Comparison of ENCODE assay signal across 35 cellular contexts in genomic region chr7:81031996-81032395, GRCh38.
"Had no signal": no experiment of that assay in that cellular context is flagged by ENCODE, and none has a peak within 500 bp of the region (broad histone marks: within the 10 kb centered on the region; RNA-seq: fewer than 3 reads in every experiment).

No MANE protein-coding gene starts in this region.

- H3K27ac Mint-ChIP-seq: activated B cell treated with CpG ODN at 0.5 μM for 24 hours; activated CD4-positive, alpha-beta memory T cell treated with anti-CD3 and anti-CD28 coated beads for 36 hours; activated CD4-positive, alpha-beta T cell treated with anti-CD3 and anti-CD28 coated beads for 36 hours; activated CD4-positive, alpha-beta T cell treated with anti-CD3 and anti-CD28 coated beads, Interleukin-2, amount 10 ng/mL, durations not matched to agents 24 days and 14 days; activated CD8-positive, alpha-beta memory T cell treated with anti-CD3 and anti-CD28 coated beads, Interleukin-2, amount 10 ng/mL, durations not matched to agents 7 days and 5 days; activated CD8-positive, alpha-beta T cell treated with anti-CD3 and anti-CD28 coated beads, Interleukin-2, amount 10 ng/mL, durations not matched to agents 7 days and 5 days; activated naive CD4-positive, alpha-beta T cell treated with anti-CD3 and anti-CD28 coated beads, Interleukin-2, amount 10 ng/mL, durations not matched to agents 7 days and 5 days; activated naive CD4-positive, alpha-beta T cell treated with anti-CD3 and anti-CD28 coated beads, Interleukin-2, amount 50 U/mL, for 72 hours; activated naive CD8-positive, alpha-beta T cell treated with anti-CD3 and anti-CD28 coated beads, Interleukin-2, amount 10 ng/mL, durations not matched to agents 7 days and 5 days; activated T-helper 1 cell treated with anti-CD3 and anti-CD28 coated beads, Interleukin-12 subunit alpha, Interleukin-12 subunit beta, Interleukin-2, Interleukin-4 antibody, amounts not matched to agents 30 ng/mL and 10 ng/mL and 1 ng/mL, durations not matched to agents 14 hours and 24 hours and 36 hours; activated T-helper 2 cell treated with anti-CD3 and anti-CD28 coated beads, Interferon-gamma antibody, Interleukin-2, Interleukin-4, amounts not matched to agents 10 μg/mL and 5 μg/mL and 100 μg/mL, durations not matched to agents 14 hours and 24 hours and 36 hours; brain; effector memory CD8-positive, alpha-beta T cell; T-helper 17 cell; T-helper 2 cell treated with Interferon-gamma antibody and Interleukin-4, amounts not matched to agents 5 μg/mL and 100 μg/mL, for 36 hours had no signal

- H3K27me3 Mint-ChIP-seq: activated B cell treated with CpG ODN at 0.5 μM for 24 hours; activated CD4-positive, alpha-beta memory T cell treated with anti-CD3 and anti-CD28 coated beads for 36 hours; activated CD4-positive, alpha-beta T cell treated with anti-CD3 and anti-CD28 coated beads for 36 hours; activated CD4-positive, alpha-beta T cell treated with anti-CD3 and anti-CD28 coated beads, Interleukin-2, amount 10 ng/mL, durations not matched to agents 24 days and 14 days; activated CD8-positive, alpha-beta memory T cell treated with anti-CD3 and anti-CD28 coated beads, Interleukin-2, amount 10 ng/mL, durations not matched to agents 7 days and 5 days; activated naive CD4-positive, alpha-beta T cell treated with anti-CD3 and anti-CD28 coated beads, Interleukin-2, amount 10 ng/mL, durations not matched to agents 7 days and 5 days; activated naive CD8-positive, alpha-beta T cell treated with anti-CD3 and anti-CD28 coated beads, Interleukin-2, amount 10 ng/mL, durations not matched to agents 7 days and 5 days; brain; effector memory CD8-positive, alpha-beta T cell; T-helper 17 cell had no signal

- DNase-seq: activated B cell treated with CpG ODN at 0.5 μM for 24 hours; activated CD4-positive, alpha-beta memory T cell treated with anti-CD3 and anti-CD28 coated beads for 36 hours; activated CD4-positive, alpha-beta T cell treated with anti-CD3 and anti-CD28 coated beads for 36 hours; activated CD4-positive, alpha-beta T cell treated with anti-CD3 and anti-CD28 coated beads, Interleukin-2, amount 10 ng/mL, durations not matched to agents 24 days and 14 days; activated CD8-positive, alpha-beta memory T cell treated with anti-CD3 and anti-CD28 coated beads, Interleukin-2, amount 10 ng/mL, durations not matched to agents 7 days and 5 days; activated CD8-positive, alpha-beta memory T cell treated with anti-CD3 and anti-CD28 coated beads, Interleukin-2, amount 50 U/mL, for 4 hours; activated CD8-positive, alpha-beta T cell treated with anti-CD3 and anti-CD28 coated beads, Interleukin-2, amount 10 ng/mL, durations not matched to agents 7 days and 5 days; activated effector memory CD4-positive, alpha-beta T cell treated with anti-CD3 and anti-CD28 coated beads, Interleukin-2, amount 50 U/mL, for 16 hours; activated naive CD4-positive, alpha-beta T cell treated with anti-CD3 and anti-CD28 coated beads, Interleukin-2, amount 10 ng/mL, durations not matched to agents 7 days and 5 days; activated naive CD8-positive, alpha-beta T cell treated with anti-CD3 and anti-CD28 coated beads, Interleukin-2, amount 10 ng/mL, durations not matched to agents 7 days and 5 days; activated T-cell treated with anti-CD3 and anti-CD28 coated beads, Interleukin-2, amount 50 U/mL, for 1 hour; activated T-cell treated with anti-CD3 and anti-CD28 coated beads, Interleukin-2, amount 50 U/mL, for 48 hours; central memory CD4-positive, alpha-beta T cell; cerebellar nuclear complex; cortex of kidney; dermis blood vessel endothelial cell; effector CD4-positive, alpha-beta T cell; effector memory CD8-positive, alpha-beta T cell; erythroblast; foreskin keratinocyte; gastrocnemius medialis; glutamatergic neuron; T-helper 1 cell; T-helper 17 cell; T1000; WERI-Rb-1 had no signal

- H3K9me3 Mint-ChIP-seq: activated CD4-positive, alpha-beta T cell treated with anti-CD3 and anti-CD28 coated beads, Interleukin-2, amount 10 ng/mL, durations not matched to agents 24 days and 14 days; activated naive CD8-positive, alpha-beta T cell treated with anti-CD3 and anti-CD28 coated beads, Interleukin-2, amount 10 ng/mL, durations not matched to agents 7 days and 5 days had no signal

- H3K36me3 Mint-ChIP-seq: activated CD4-positive, alpha-beta memory T cell treated with anti-CD3 and anti-CD28 coated beads for 36 hours; activated CD8-positive, alpha-beta memory T cell treated with anti-CD3 and anti-CD28 coated beads, Interleukin-2, amount 10 ng/mL, durations not matched to agents 7 days and 5 days; activated naive CD4-positive, alpha-beta T cell treated with anti-CD3 and anti-CD28 coated beads, Interleukin-2, amount 10 ng/mL, durations not matched to agents 7 days and 5 days; activated naive CD8-positive, alpha-beta T cell treated with anti-CD3 and anti-CD28 coated beads, Interleukin-2, amount 10 ng/mL, durations not matched to agents 7 days and 5 days; brain had no signal

- H3K27ac ChIP-seq: ascending aorta, breast epithelium, cardiac muscle cell, esophagus muscularis mucosa, foreskin keratinocyte, gastrocnemius medialis, WERI-Rb-1 had no signal

- H3K27me3 ChIP-seq: ascending aorta, breast epithelium, cardiac muscle cell, esophagus muscularis mucosa, foreskin keratinocyte, gastrocnemius medialis had no signal

- H3K4me3 ChIP-seq: ascending aorta, breast epithelium, cardiac muscle cell, esophagus muscularis mucosa, gastrocnemius medialis had no signal

- H3K4me3 Mint-ChIP-seq: activated B cell treated with CpG ODN at 0.5 μM for 24 hours; activated CD4-positive, alpha-beta memory T cell treated with anti-CD3 and anti-CD28 coated beads for 36 hours; activated CD4-positive, alpha-beta T cell treated with anti-CD3 and anti-CD28 coated beads for 36 hours; activated CD4-positive, alpha-beta T cell treated with anti-CD3 and anti-CD28 coated beads, Interleukin-2, amount 10 ng/mL, durations not matched to agents 24 days and 14 days; activated CD8-positive, alpha-beta memory T cell treated with anti-CD3 and anti-CD28 coated beads, Interleukin-2, amount 10 ng/mL, durations not matched to agents 7 days and 5 days; activated CD8-positive, alpha-beta T cell treated with anti-CD3 and anti-CD28 coated beads, Interleukin-2, amount 10 ng/mL, durations not matched to agents 7 days and 5 days; activated naive CD4-positive, alpha-beta T cell treated with anti-CD3 and anti-CD28 coated beads, Interleukin-2, amount 10 ng/mL, durations not matched to agents 7 days and 5 days; activated naive CD8-positive, alpha-beta T cell treated with anti-CD3 and anti-CD28 coated beads, Interleukin-2, amount 10 ng/mL, durations not matched to agents 7 days and 5 days; activated T-helper 1 cell treated with anti-CD3 and anti-CD28 coated beads, Interleukin-12 subunit alpha, Interleukin-12 subunit beta, Interleukin-2, Interleukin-4 antibody, amounts not matched to agents 30 ng/mL and 10 ng/mL and 1 ng/mL, durations not matched to agents 14 hours and 24 hours and 36 hours; brain; effector memory CD8-positive, alpha-beta T cell; T-helper 17 cell; T-helper 2 cell treated with Interferon-gamma antibody and Interleukin-4, amounts not matched to agents 5 μg/mL and 100 μg/mL, for 36 hours had no signal

- H3K4me1 ChIP-seq: ascending aorta, breast epithelium, esophagus muscularis mucosa, foreskin keratinocyte, gastrocnemius medialis had no signal

- H3K4me1 Mint-ChIP-seq: activated B cell treated with CpG ODN at 0.5 μM for 24 hours; activated CD4-positive, alpha-beta T cell treated with anti-CD3 and anti-CD28 coated beads for 36 hours; activated CD4-positive, alpha-beta T cell treated with anti-CD3 and anti-CD28 coated beads, Interleukin-2, amount 10 ng/mL, durations not matched to agents 24 days and 14 days; activated CD8-positive, alpha-beta memory T cell treated with anti-CD3 and anti-CD28 coated beads, Interleukin-2, amount 10 ng/mL, durations not matched to agents 7 days and 5 days; activated naive CD4-positive, alpha-beta T cell treated with anti-CD3 and anti-CD28 coated beads, Interleukin-2, amount 10 ng/mL, durations not matched to agents 7 days and 5 days; activated naive CD8-positive, alpha-beta T cell treated with anti-CD3 and anti-CD28 coated beads, Interleukin-2, amount 10 ng/mL, durations not matched to agents 7 days and 5 days; T-helper 17 cell had no signal

- H3K9me3 ChIP-seq: ascending aorta, breast epithelium, esophagus muscularis mucosa, gastrocnemius medialis had no signal

- H3K36me3 ChIP-seq: ascending aorta, breast epithelium, cardiac muscle cell, esophagus muscularis mucosa, gastrocnemius medialis, WERI-Rb-1 had no signal
